Comparison of ENCODE assay signal across 1 cellular context in genomic region chr10:74194999-74195398, GRCh38.
TF ChIP-seq lines count a peak whose summit lies in the region.

No MANE protein-coding gene starts in this region.

TF ChIP-seq in IMR-90, 13 proteins besides CTCF, POLR2A, EP300 and RAD21 (continued from another document):
- TF ChIP-seq MXI1 (IDR thresholded peaks at IDR 0.05; ENCODE audit: borderline replicate concordance, low read depth, low read length) (no peak), CEBPB (IDR thresholded peaks at IDR 0.05; ENCODE audit: low read depth, low read length) (no peak), BHLHE40 (IDR thresholded peaks at IDR 0.05; ENCODE audit: low read depth, low read length) (no peak), NFE2L2 (IDR thresholded peaks at IDR 0.05; ENCODE audit: low read depth, low read length) (no peak), USF2 (IDR thresholded peaks at IDR 0.05; ENCODE audit: low read depth, low read length) (no peak)
